In the genomic region with DNA sequence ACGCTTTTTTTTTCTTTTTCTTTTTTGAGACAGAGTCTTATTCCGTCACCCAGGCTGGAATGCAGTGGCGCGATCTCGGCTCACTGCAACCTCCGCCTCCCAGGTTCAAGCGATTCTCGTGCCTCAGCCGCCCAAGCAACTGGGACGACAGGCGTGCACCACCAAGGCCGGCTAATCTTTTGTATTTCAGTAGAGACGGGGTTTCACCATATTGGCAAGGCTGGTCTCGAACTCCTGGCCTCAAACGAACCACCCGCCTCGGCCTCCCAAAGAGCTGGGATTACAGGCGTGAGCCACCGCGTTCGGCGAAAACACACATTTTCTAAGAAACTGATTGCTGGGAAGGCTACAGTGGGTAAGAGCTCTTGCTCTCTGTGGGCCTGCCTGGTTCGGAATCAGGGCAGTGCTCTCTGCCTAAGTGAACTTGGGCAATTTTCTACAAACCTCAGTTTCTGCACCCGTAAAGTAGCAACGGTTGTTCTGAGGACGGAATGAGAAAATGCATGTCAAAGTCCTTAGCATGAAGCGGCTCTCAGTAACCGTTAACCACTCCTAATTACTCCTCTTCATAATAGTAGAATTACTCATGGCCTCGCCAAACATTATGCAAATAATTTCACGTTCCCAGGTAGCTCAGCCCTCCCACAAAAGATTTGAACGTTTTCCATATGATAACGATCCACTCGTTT, we compare ENCODE assay signal across 8 cellular contexts. TPM values are rescaled to one million over a fixed set of nuclear protein-coding genes. Genes with fewer than 3 reads are reported as not detected.
DNase-seq lines count a peak whose midpoint lies in the region; ATAC-seq and TF ChIP-seq lines count a peak whose summit lies in the region.

No MANE protein-coding gene starts in this region.

- no peaks in the 10 kb centered on the region for H3K27me3 ChIP-seq in CD4-positive, alpha-beta memory T cell (ENCODE audit: insufficient read depth, low read length)
- H3K27me3 ChIP-seq in lower lobe of right lung (ENCODE audit: low read depth): peaks cover 6% of the 10 kb centered on the region

- intact Hi-C loops in CD4-positive, alpha-beta memory T cell (cut with micrococcal nuclease): loop anchor here (1.0 kb wide), 2 partner anchors 90 to 539 kb away; partner anchors contain the start of gene LMAN1
- intact Hi-C loops in lower lobe of right lung (cut with DNase I): no loop called here

- no peaks in the 10 kb centered on the region for H3K9me3 ChIP-seq in CD4-positive, alpha-beta memory T cell (ENCODE audit: control insufficient read depth in 1 of 2, low read length in 2 of 2)
- no peaks in the 10 kb centered on the region for H3K9me3 ChIP-seq in lower lobe of right lung

- peak overlapping the region; percentile 94 to 99 (median 96) for H3K4me3 Mint-ChIP-seq in CD4-positive, alpha-beta memory T cell
- H3K4me3 Mint-ChIP-seq in activated naive CD8-positive, alpha-beta T cell treated with anti-CD3 and anti-CD28 coated beads, Interleukin-2, amount 50 U/mL, for 24 hours: peak overlapping the region; percentile 97

- H3K4me1 ChIP-seq in CD4-positive, alpha-beta memory T cell (ENCODE audit: insufficient read depth, low read length): peaks cover 35% of the 10 kb centered on the region
- peaks cover 18% of the 10 kb centered on the region for H3K4me1 ChIP-seq in lower lobe of right lung

- H3K27me3 Mint-ChIP-seq in CD4-positive, alpha-beta memory T cell: no peaks in the 10 kb centered on the region
- H3K27me3 Mint-ChIP-seq in activated naive CD8-positive, alpha-beta T cell treated with anti-CD3 and anti-CD28 coated beads, Interleukin-2, amount 50 U/mL, for 24 hours: no peaks in the 10 kb centered on the region

- POLR2A ChIA-PET in CD4-positive, alpha-beta memory T cell (lab: Charles Lee; ENCODE audit: partially characterized antibody): interaction anchor here (1.5 to 2.6 kb wide), 3 partner anchors 10 to 17 kb away, joined by 5 to 12 read pairs (median 8); no protein-coding TSS in a partner anchor

- H3K27ac Mint-ChIP-seq in CD4-positive, alpha-beta memory T cell: peak overlapping the region; percentile 89 to 97 (median 96)
- peak overlapping the region; percentile 97 for H3K27ac Mint-ChIP-seq in activated naive CD8-positive, alpha-beta T cell treated with anti-CD3 and anti-CD28 coated beads, Interleukin-2, amount 50 U/mL, for 24 hours

- peaks cover 20 to 38% (median 28%) of the 10 kb centered on the region in 4 donors for H3K4me1 Mint-ChIP-seq in CD4-positive, alpha-beta memory T cell
- H3K4me1 Mint-ChIP-seq in activated naive CD8-positive, alpha-beta T cell treated with anti-CD3 and anti-CD28 coated beads, Interleukin-2, amount 50 U/mL, for 24 hours: peaks cover 30% of the 10 kb centered on the region

- H3K9me3 Mint-ChIP-seq in CD4-positive, alpha-beta memory T cell: no peaks in the 10 kb centered on the region
- no peaks in the 10 kb centered on the region for H3K9me3 Mint-ChIP-seq in activated naive CD8-positive, alpha-beta T cell treated with anti-CD3 and anti-CD28 coated beads, Interleukin-2, amount 50 U/mL, for 24 hours

- H3K4me3 ChIP-seq in CD4-positive, alpha-beta memory T cell (ENCODE audit: low read length in 2 of 2): peak overlapping the region; percentile 18 to 96
- peak overlapping the region; percentile 71 for H3K4me3 ChIP-seq in lower lobe of right lung

- H3K36me3 Mint-ChIP-seq in CD4-positive, alpha-beta memory T cell: peaks cover 3 to 25% of the 10 kb centered on the region in 2 donors
- peaks cover 32% of the 10 kb centered on the region for H3K36me3 Mint-ChIP-seq in activated naive CD8-positive, alpha-beta T cell treated with anti-CD3 and anti-CD28 coated beads, Interleukin-2, amount 50 U/mL, for 24 hours (ENCODE audit: low read depth)

- CTCF ChIA-PET in CD4-positive, alpha-beta memory T cell (lab: Charles Lee; ENCODE audit: partially characterized antibody): no interaction called here

- no peaks in the 10 kb centered on the region for H3K36me3 ChIP-seq in CD4-positive, alpha-beta memory T cell (ENCODE audit: insufficient read depth, low read length)
- H3K36me3 ChIP-seq in lower lobe of right lung: no peaks in the 10 kb centered on the region

- TF ChIP-seq CTCF in lower lobe of right lung (IDR thresholded peaks at IDR 0.05): no peak

- ATAC-seq in HG02571 (IDR thresholded peaks at IDR 0.05; ENCODE audit: unreplicated experiment): peak; percentile 16
- no peak for ATAC-seq in activated naive CD8-positive, alpha-beta T cell treated with anti-CD3 and anti-CD28 coated beads, Interleukin-2, amount 50 U/mL, for 24 hours
- ATAC-seq in lower lobe of right lung: peak in 1 of 2 donors; percentile 35

- peak in 1 of 5 donors; percentile 9 for DNase-seq in CD4-positive, alpha-beta memory T cell
- DNase-seq in activated naive CD8-positive, alpha-beta T cell treated with anti-CD3 and anti-CD28 coated beads, Interleukin-2, amount 50 U/mL, for 24 hours: no peak
- DNase-seq in lower lobe of right lung (no peak), superior temporal gyrus (ENCODE audit: extremely low spot score) (no peak), kidney tubule cell (ENCODE audit: low spot score) (no peak), NCI-H2196 (lab: John Stamatoyannopoulos, UW; ENCODE audit: unreplicated experiment) (no peak)
- no peak for DNase-seq in activated CD4-positive, alpha-beta T cell treated with anti-CD3 and anti-CD28 coated beads, Interleukin-2, amount 50 U/mL, for 4 hours

- peak overlapping the region; percentile 95 for H3K27ac ChIP-seq in CD4-positive, alpha-beta memory T cell (ENCODE audit: low read depth, low read length)
- H3K27ac ChIP-seq in lower lobe of right lung: peak overlapping the region; percentile 83

RNA-seq across cellular contexts. Expression of gene PMAIP1, which starts 1.0 kb away (rescaled TPM):
- total RNA-seq in CD4-positive, alpha-beta memory T cell: 1 to 10 TPM; 8.8 to 9.3 TPM
- polyA plus RNA-seq in CD4-positive, alpha-beta memory T cell: 10 to 100 TPM in 1 of 2 donors, 1 to 10 TPM in 1; 6.7 to 39.6 TPM
- total RNA-seq in lower lobe of right lung: 1.6 TPM
